In the genomic region with DNA sequence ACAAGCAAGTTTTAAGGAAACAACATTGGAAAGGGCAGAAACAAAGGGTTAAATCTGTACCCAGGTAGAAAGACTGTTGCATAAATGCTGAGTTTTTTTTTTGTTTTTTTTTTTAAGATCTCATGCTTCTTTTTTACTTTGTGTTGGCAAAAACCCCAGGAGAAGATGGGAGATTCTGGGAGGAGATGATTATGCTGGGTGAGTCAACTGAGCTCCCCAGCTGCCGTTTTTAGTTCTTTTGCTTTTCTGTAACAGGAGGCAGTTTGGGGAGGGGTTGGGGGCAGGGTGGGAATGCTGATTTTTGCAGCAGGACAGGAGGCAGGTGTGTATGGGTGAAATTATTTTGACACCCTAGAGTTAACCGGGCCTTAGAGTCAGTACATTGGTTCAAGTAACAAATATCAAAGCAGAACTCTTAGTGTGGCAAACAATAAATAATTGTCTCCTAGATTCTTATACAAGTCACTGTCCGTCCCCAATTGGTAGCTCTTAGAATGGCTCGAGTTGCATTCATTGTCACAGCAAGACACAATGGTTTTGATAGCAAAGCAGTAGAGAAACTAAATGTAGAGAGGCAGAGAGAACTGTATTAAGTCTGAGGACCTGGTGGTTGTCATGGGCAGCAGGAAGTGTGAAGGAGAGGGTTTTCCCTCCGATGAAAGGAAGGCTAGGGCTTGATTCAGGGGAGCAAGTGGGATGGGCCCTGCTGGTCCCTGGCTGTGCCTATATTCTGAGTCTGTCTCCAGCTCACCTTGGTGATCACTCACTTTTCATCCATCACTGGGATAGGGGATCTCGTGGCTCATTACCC, we compare ENCODE assay signal across 12 cellular contexts. TPM values are rescaled to one million over a fixed set of nuclear protein-coding genes. Genes with fewer than 3 reads are reported as not detected.
DNase-seq lines count a peak whose midpoint lies in the region; ATAC-seq, FAIRE-seq and TF ChIP-seq lines count a peak whose summit lies in the region.
"Had no signal": no experiment of that assay in that cellular context is flagged by ENCODE, and none has a peak within 500 bp of the region (broad histone marks: within the 10 kb centered on the region; RNA-seq: fewer than 3 reads in every experiment).

No MANE protein-coding gene starts in this region.

- TF ChIP-seq POLR2A in HepG2 (IDR thresholded peaks at IDR 0.05; ENCODE audit: insufficient read depth in 1 of 2, low read depth in 2 of 2, low read length in 2 of 2) (no peak), right lobe of liver (IDR thresholded peaks at IDR 0.05) (no peak)

- H3K36me3 Mint-ChIP-seq in type B pancreatic cell, result peaks cover 8% of the 10 kb centered on the region

- H3K27me3 ChIP-seq in HepG2 (ENCODE audit: control insufficient read depth in 1 of 2, insufficient read depth in 2 of 2, low read length in 2 of 2) (no peaks in the 10 kb centered on the region), right lobe of liver (no peaks in the 10 kb centered on the region), hepatocyte (no peaks in the 10 kb centered on the region)
- H3K27me3 ChIP-seq: pancreas had no signal

- H3K4me3 ChIP-seq in HepG2 (replicated peaks in 1 of 3; ENCODE audit: insufficient read depth in 1 of 3, low read depth in 2 of 3, low read length in 3 of 3) (no peak overlapping the region), right lobe of liver (no peak overlapping the region), hepatocyte (no peak overlapping the region)
- H3K4me3 ChIP-seq: pancreas had no signal

- H3K9me3 Mint-ChIP-seq in type B pancreatic cell, result no peaks in the 10 kb centered on the region

- DNase-seq in HepG2 (ENCODE audit: low spot score) (no peak), right lobe of liver (no peak), inferior parietal cortex (ENCODE audit: extremely low spot score) (peak; percentile 56), type B pancreatic cell (ENCODE audit: extremely low spot score, unreplicated experiment) (no peak), hepatocyte (ENCODE audit: low spot score) (no peak), NCI-H526 (lab: John Stamatoyannopoulos, UW) (no peak)
- DNase-seq: activated CD4-positive, CD25-positive, alpha-beta regulatory T cell treated with anti-CD3 and anti-CD28 coated beads, Interleukin-2, amount 50 U/mL, for 72 hours; NCI-H524; pancreas had no signal

- peak overlapping the region; percentile 51 for H3K27ac Mint-ChIP-seq in type B pancreatic cell

- H3K9ac ChIP-seq in HepG2 (ENCODE audit: insufficient read depth, low read depth, low read length), result no peak overlapping the region

- intact Hi-C loops in HepG2 (cut with micrococcal nuclease; ENCODE audit: unreplicated experiment) (no loop called here), right lobe of liver (cut with DNase I) (no loop called here)

- TF ChIP-seq CTCF in HepG2 (CRISPR knock-in tag; IDR thresholded peaks at IDR 0.05), result no peak
- TF ChIP-seq CTCF in right lobe of liver (IDR thresholded peaks at IDR 0.05), result no peak
- TF ChIP-seq CTCF in type B pancreatic cell (conservative IDR thresholded peaks at IDR 0.05), result no peak
- TF ChIP-seq CTCF in hepatocyte (IDR thresholded peaks at IDR 0.05; ENCODE audit: poor library complexity), result no peak

- no peaks in the 10 kb centered on the region for H3K4me1 ChIP-seq in HepG2 (ENCODE audit: insufficient read depth, low read length)
- H3K4me1 ChIP-seq in right lobe of liver, result no peaks in the 10 kb centered on the region
- peaks cover 19% of the 10 kb centered on the region for H3K4me1 ChIP-seq in hepatocyte (ENCODE audit: insufficient read depth)

- H3K27me3 Mint-ChIP-seq in type B pancreatic cell, result no peaks in the 10 kb centered on the region

- peak overlapping the region; percentile 6 for H3K4me3 Mint-ChIP-seq in type B pancreatic cell

- no peaks in the 10 kb centered on the region for H3K9me2 ChIP-seq in hepatocyte (replicated peaks; ENCODE audit: insufficient read depth)

- no peak for ATAC-seq in HepG2
- ATAC-seq in right lobe of liver, result no peak
- ATAC-seq in HG03521 (IDR thresholded peaks at IDR 0.05; ENCODE audit: unreplicated experiment), result no peak
- ATAC-seq: pancreas had no signal

- H2AFZ ChIP-seq in HepG2 (ENCODE audit: low read length), result no peak overlapping the region
- H2AFZ ChIP-seq in hepatocyte, result no peak overlapping the region

- TF ChIP-seq RAD21 in HepG2 (CRISPR knock-in tag; IDR thresholded peaks at IDR 0.05), result no peak

- H4K20me1 ChIP-seq in HepG2 (ENCODE audit: insufficient read depth, low read length) (no peaks in the 10 kb centered on the region), hepatocyte (ENCODE audit: insufficient read depth, poor library complexity, severe bottlenecking) (peaks cover 64% of the 10 kb centered on the region)

- POLR2A ChIA-PET in HepG2 (lab: Yijun Ruan, JAX), result no interaction called here

- BruUV-seq in HepG2 (replicated peaks; lab: Mats Ljungman, UMichigan), result no TSS peak

- WGBS in HepG2 (ENCODE audit: low lambda C conversion rate), result 90% methylated on average over 6 of the region's 6 CpGs
- 74% methylated on average over 5 of the region's 6 CpGs for WGBS in right lobe of liver (ENCODE audit: insufficient coverage, low coverage, low lambda C conversion rate, missing lambda C conversion rate)
- WGBS in hepatocyte (ENCODE audit: low lambda C conversion rate, missing lambda C conversion rate), result 71% methylated on average over 6 of the region's 6 CpGs

- no peaks in the 10 kb centered on the region for H3K9me3 ChIP-seq in HepG2 (ENCODE audit: low read length)
- no peaks in the 10 kb centered on the region for H3K9me3 ChIP-seq in right lobe of liver
- no peaks in the 10 kb centered on the region for H3K9me3 ChIP-seq in hepatocyte (ENCODE audit: low read depth)
- H3K9me3 ChIP-seq: pancreas had no signal

- no peak for FAIRE-seq in HepG2 (lab: Jason Lieb, UNC)
- FAIRE-seq: pancreas had no signal

- H3K36me3 ChIP-seq in HepG2 (replicated peaks in 1 of 2; ENCODE audit: control insufficient read depth in 1 of 2, insufficient read depth in 2 of 2, low read length in 2 of 2) (peaks cover 2 to 16% of the 10 kb centered on the region in 2 experiments), right lobe of liver (no peaks in the 10 kb centered on the region), hepatocyte (replicated peaks; ENCODE audit: insufficient read depth, low read depth) (no peaks in the 10 kb centered on the region)
- H3K36me3 ChIP-seq: pancreas had no signal

- H3K4me2 ChIP-seq in HepG2 (ENCODE audit: low read depth, low read length) (no peak overlapping the region), hepatocyte (no peak overlapping the region)

- peaks cover 31% of the 10 kb centered on the region for H3K4me1 Mint-ChIP-seq in type B pancreatic cell (ENCODE audit: unreplicated experiment)

- in situ Hi-C loops in HepG2 (cut with HindIII; ENCODE audit: extremely low pct_ligation_motif_present, low pct_unique_long_range_greater_than_20kb), result no loop called here

- H3K27ac ChIP-seq in HepG2 (ENCODE audit: extremely low read length, insufficient read depth, low read length), result no peak overlapping the region
- H3K27ac ChIP-seq in right lobe of liver, result no peak overlapping the region
- peak overlapping the region; percentile 92 for H3K27ac ChIP-seq in angular gyrus (ENCODE audit: low read depth, low read length)
- H3K27ac ChIP-seq in hepatocyte, result no peak overlapping the region
- H3K27ac ChIP-seq: epithelial cell of prostate had no signal

- peaks cover 17% of the 10 kb centered on the region for H3K79me2 ChIP-seq in HepG2 (ENCODE audit: insufficient read depth, low read length)
- H3K79me2 ChIP-seq in hepatocyte, result peaks cover 99% of the 10 kb centered on the region

- TF ChIP-seq EP300 in HepG2 (IDR thresholded peaks at IDR 0.05; ENCODE audit: low read depth in 2 of 2, low read length in 2 of 2), result no peak
- no peak for TF ChIP-seq EP300 in HepG2 (CRISPR knock-in tag; IDR thresholded peaks at IDR 0.05; ENCODE audit: borderline replicate concordance)

- CTCF ChIA-PET in HepG2 (lab: Yijun Ruan, JAX; ENCODE audit: low intra/inter-chr PET ratio, low total read pairs), result no interaction called here

RNA-seq across cellular contexts. Expression of a gene that starts 36.7 kb away (rescaled TPM):
- total RNA-seq in HepG2 (2016; rRNA removed; fragmentation: Illumina TruSeq; extraction: Trizol), result 6.9 and 8.5 TPM in 2 replicates
- 4.0 and 4.8 TPM in 2 replicates for total RNA-seq in HepG2 (2016; cell fraction: cytosol; rRNA removed; fragmentation: Illumina TruSeq; extraction: Trizol; ENCODE audit: low read depth)
- 5.2 and 8.3 TPM in 2 replicates for total RNA-seq in HepG2 (2016; cell fraction: insoluble cytoplasmic fraction; rRNA removed; fragmentation: Illumina TruSeq; extraction: Trizol)
- 9.3 and 10.4 TPM in 2 replicates for total RNA-seq in HepG2 (2016; cell fraction: membrane; rRNA removed; fragmentation: Illumina TruSeq; extraction: Trizol)
- total RNA-seq in HepG2 (2016; cell fraction: nucleus; rRNA removed; fragmentation: Illumina TruSeq; extraction: Trizol), result 4.9 and 5.7 TPM in 2 replicates
- polyA plus RNA-seq in HepG2 (2011; rRNA removed), result 8.3 and 9.1 TPM in 2 replicates
- polyA plus RNA-seq in HepG2 (2011; cell fraction: cytosol; rRNA removed), result 6.2 and 8.1 TPM in 2 replicates
- polyA plus RNA-seq in HepG2 (2011; cell fraction: nucleus; rRNA removed), result 12.4 and 14.3 TPM in 2 replicates
- polyA plus RNA-seq in HepG2 (2012), result 4.5 and 6.4 TPM in 2 replicates
- 5.0 and 5.5 TPM in 2 replicates for polyA plus RNA-seq in HepG2 (2016; cell fraction: cytosol; fragmentation: Illumina TruSeq; extraction: Trizol; ENCODE audit: low read depth)
- 8.9 and 9.7 TPM in 2 replicates for polyA plus RNA-seq in HepG2 (2016; cell fraction: insoluble cytoplasmic fraction; fragmentation: Illumina TruSeq; extraction: Trizol; ENCODE audit: low read depth)
- 8.9 and 10.1 TPM in 2 replicates for polyA plus RNA-seq in HepG2 (2016; cell fraction: membrane; fragmentation: Illumina TruSeq; extraction: Trizol; ENCODE audit: low read depth)
- polyA plus RNA-seq in HepG2 (2016; cell fraction: nucleus; fragmentation: Illumina TruSeq; extraction: Trizol; ENCODE audit: insufficient read depth, low read depth), result 16.2 and 16.9 TPM in 2 replicates
- polyA minus RNA-seq in HepG2 (2011; rRNA and poly(A)+ RNA removed; ENCODE audit: low replicate concordance), result 2.5 and 13.8 TPM in 2 replicates
- polyA minus RNA-seq in HepG2 (2011; cell fraction: cytosol; rRNA and poly(A)+ RNA removed), result 5.5 and 6.2 TPM in 2 replicates
- 3.2 and 3.3 TPM in 2 replicates for polyA minus RNA-seq in HepG2 (2011; cell fraction: nucleus; rRNA and poly(A)+ RNA removed)
- under 1 TPM in 1 of 6 experiments, not detected in 5; 0.15 TPM for total RNA-seq in right lobe of liver
- total RNA-seq in type B pancreatic cell (ENCODE audit: low replicate concordance), result 8.1 and 38.1 TPM in 2 replicates
- total RNA-seq in hepatocyte, result 4.3 and 4.4 TPM in 2 replicates
- 3.1 and 3.5 TPM in 2 replicates for polyA plus RNA-seq in hepatocyte

RNA-seq across cellular contexts. Expression of a gene that starts 41.3 kb away (rescaled TPM):
- total RNA-seq in HepG2 (2016; rRNA removed; fragmentation: Illumina TruSeq; extraction: Trizol) (13.9 and 17.4 TPM in 2 replicates), right lobe of liver (10 to 100 TPM; 10.6 to 14.8 (median 12.2) TPM), type B pancreatic cell (ENCODE audit: low replicate concordance) (52.8 and 73.5 TPM in 2 replicates), hepatocyte (22.4 and 24.1 TPM in 2 replicates)
- 2.8 and 3.2 TPM in 2 replicates for total RNA-seq in HepG2 (2016; cell fraction: cytosol; rRNA removed; fragmentation: Illumina TruSeq; extraction: Trizol; ENCODE audit: low read depth)
- total RNA-seq in HepG2 (2016; cell fraction: insoluble cytoplasmic fraction; rRNA removed; fragmentation: Illumina TruSeq; extraction: Trizol), result 13.6 and 14.5 TPM in 2 replicates
- 10.2 and 10.4 TPM in 2 replicates for total RNA-seq in HepG2 (2016; cell fraction: membrane; rRNA removed; fragmentation: Illumina TruSeq; extraction: Trizol)
- 13.5 and 15.1 TPM in 2 replicates for total RNA-seq in HepG2 (2016; cell fraction: nucleus; rRNA removed; fragmentation: Illumina TruSeq; extraction: Trizol)
- polyA plus RNA-seq in HepG2 (2011; rRNA removed) (13.5 and 14.6 TPM in 2 replicates), hepatocyte (40.8 and 48.2 TPM in 2 replicates)
- 9.1 and 10.3 TPM in 2 replicates for polyA plus RNA-seq in HepG2 (2011; cell fraction: cytosol; rRNA removed)
- 16.5 and 18.4 TPM in 2 replicates for polyA plus RNA-seq in HepG2 (2011; cell fraction: nucleus; rRNA removed)
- polyA plus RNA-seq in HepG2 (2012), result 11.6 and 13.0 TPM in 2 replicates
- polyA plus RNA-seq in HepG2 (2016; cell fraction: cytosol; fragmentation: Illumina TruSeq; extraction: Trizol; ENCODE audit: low read depth), result 1.5 and 1.6 TPM in 2 replicates
- polyA plus RNA-seq in HepG2 (2016; cell fraction: insoluble cytoplasmic fraction; fragmentation: Illumina TruSeq; extraction: Trizol; ENCODE audit: low read depth), result 13.0 and 19.7 TPM in 2 replicates
- 6.2 and 6.3 TPM in 2 replicates for polyA plus RNA-seq in HepG2 (2016; cell fraction: membrane; fragmentation: Illumina TruSeq; extraction: Trizol; ENCODE audit: low read depth)
- polyA plus RNA-seq in HepG2 (2016; cell fraction: nucleus; fragmentation: Illumina TruSeq; extraction: Trizol; ENCODE audit: insufficient read depth, low read depth), result 21.4 and 25.0 TPM in 2 replicates
- 21.4 and 36.1 TPM in 2 replicates for polyA minus RNA-seq in HepG2 (2011; rRNA and poly(A)+ RNA removed; ENCODE audit: low replicate concordance)
- polyA minus RNA-seq in HepG2 (2011; cell fraction: cytosol; rRNA and poly(A)+ RNA removed), result 15.8 and 17.9 TPM in 2 replicates
- 10.9 and 17.4 TPM in 2 replicates for polyA minus RNA-seq in HepG2 (2011; cell fraction: nucleus; rRNA and poly(A)+ RNA removed)

RNA-seq across cellular contexts. Expression of a gene that starts 58.6 kb away (rescaled TPM):
- 17.1 and 17.9 TPM in 2 replicates for total RNA-seq in HepG2 (2016; rRNA removed; fragmentation: Illumina TruSeq; extraction: Trizol)
- total RNA-seq in HepG2 (2016; cell fraction: cytosol; rRNA removed; fragmentation: Illumina TruSeq; extraction: Trizol; ENCODE audit: low read depth), result 1.8 and 2.2 TPM in 2 replicates
- total RNA-seq in HepG2 (2016; cell fraction: insoluble cytoplasmic fraction; rRNA removed; fragmentation: Illumina TruSeq; extraction: Trizol), result 15.4 and 20.1 TPM in 2 replicates
- total RNA-seq in HepG2 (2016; cell fraction: membrane; rRNA removed; fragmentation: Illumina TruSeq; extraction: Trizol), result 6.7 and 7.0 TPM in 2 replicates
- 15.0 and 17.0 TPM in 2 replicates for total RNA-seq in HepG2 (2016; cell fraction: nucleus; rRNA removed; fragmentation: Illumina TruSeq; extraction: Trizol)
- 11.1 and 14.3 TPM in 2 replicates for polyA plus RNA-seq in HepG2 (2011; rRNA removed)
- polyA plus RNA-seq in HepG2 (2011; cell fraction: cytosol; rRNA removed), result 9.0 and 9.1 TPM in 2 replicates
- 34.5 and 44.9 TPM in 2 replicates for polyA plus RNA-seq in HepG2 (2011; cell fraction: nucleus; rRNA removed)
- 8.9 TPM in 2 replicates for polyA plus RNA-seq in HepG2 (2012)
- 2.0 and 2.2 TPM in 2 replicates for polyA plus RNA-seq in HepG2 (2016; cell fraction: cytosol; fragmentation: Illumina TruSeq; extraction: Trizol; ENCODE audit: low read depth)
- 19.2 and 20.6 TPM in 2 replicates for polyA plus RNA-seq in HepG2 (2016; cell fraction: insoluble cytoplasmic fraction; fragmentation: Illumina TruSeq; extraction: Trizol; ENCODE audit: low read depth)
- polyA plus RNA-seq in HepG2 (2016; cell fraction: membrane; fragmentation: Illumina TruSeq; extraction: Trizol; ENCODE audit: low read depth), result 4.0 and 4.3 TPM in 2 replicates
- polyA plus RNA-seq in HepG2 (2016; cell fraction: nucleus; fragmentation: Illumina TruSeq; extraction: Trizol; ENCODE audit: insufficient read depth, low read depth), result 43.1 and 48.7 TPM in 2 replicates
- 10.7 and 27.3 TPM in 2 replicates for polyA minus RNA-seq in HepG2 (2011; rRNA and poly(A)+ RNA removed; ENCODE audit: low replicate concordance)
- polyA minus RNA-seq in HepG2 (2011; cell fraction: cytosol; rRNA and poly(A)+ RNA removed), result 3.8 and 4.3 TPM in 2 replicates
- polyA minus RNA-seq in HepG2 (2011; cell fraction: nucleus; rRNA and poly(A)+ RNA removed), result 18.0 and 19.6 TPM in 2 replicates
- total RNA-seq in right lobe of liver, result 1 to 10 TPM; 3.6 to 7.5 (median 4.6) TPM
- 33.8 and 51.2 TPM in 2 replicates for total RNA-seq in type B pancreatic cell (ENCODE audit: low replicate concordance)
- 12.2 and 15.3 TPM in 2 replicates for total RNA-seq in hepatocyte
- 16.4 and 17.9 TPM in 2 replicates for polyA plus RNA-seq in hepatocyte
